Comparison of ENCODE assay signal across 12 cellular contexts in the genomic region with DNA sequence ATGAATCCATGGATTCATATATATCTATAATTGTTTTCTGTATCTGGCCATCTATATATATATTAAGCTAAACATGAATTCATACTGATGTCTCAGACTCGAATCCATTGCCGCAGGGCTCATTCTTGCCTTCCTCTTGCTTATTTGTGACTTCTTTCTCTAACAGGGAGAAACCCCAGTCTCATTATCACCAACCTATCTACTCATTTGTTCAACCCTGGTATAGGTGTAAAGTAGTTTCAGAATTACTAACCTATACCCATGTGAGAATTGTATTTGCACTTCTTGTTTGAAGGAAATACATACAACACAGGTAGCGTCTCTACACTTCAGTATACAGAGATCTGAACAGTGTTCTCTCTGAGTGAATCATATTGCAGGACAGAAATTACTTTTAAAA.
A peak's percentile ranks its signal among the peaks of the same experiment; 100 is the strongest.
DNase-seq lines count a peak whose midpoint lies in the region; ATAC-seq and TF ChIP-seq lines count a peak whose summit lies in the region.
"Had no signal": no experiment of that assay in that cellular context is flagged by ENCODE, and none has a peak within 500 bp of the region (broad histone marks: within the 10 kb centered on the region; RNA-seq: fewer than 3 reads in every experiment).

No MANE protein-coding gene starts in this region.

- DNase-seq in GM19240 (ENCODE audit: insufficient read length, low spot score) = peak; percentile 25
- DNase-seq in activated CD8-positive, alpha-beta T cell treated with anti-CD3 and anti-CD28 coated beads, Interleukin-2, amount 10 ng/mL, durations not matched to agents 7 days and 5 days = no peak
- DNase-seq in Calu3 = no peak
- DNase-seq in NCI-H1105 treated with DMSO at 0.1 percent for 48 hours (lab: John Stamatoyannopoulos, UW) = no peak
- DNase-seq in central memory CD4-positive, alpha-beta T cell = no peak
- DNase-seq: NCI-H1694 treated with DMSO at 0.1 percent for 48 hours; NK-92 treated with Interleukin-12 subunit alpha and Interleukin-12 subunit beta, amount 100 ng/mL, for 24 hours; stimulated activated naive CD4-positive, alpha-beta T cell had no signal

- CTCF ChIA-PET in activated CD8-positive, alpha-beta T cell treated with anti-CD3 and anti-CD28 coated beads, Interleukin-2, amount 10 ng/mL, durations not matched to agents 7 days and 5 days (lab: Charles Lee) = interaction anchor here (0.6 kb wide), 1 partner anchor 15 kb away, joined by 3 read pairs; no protein-coding TSS in a partner anchor
- CTCF ChIA-PET in Calu3 (lab: Charles Lee) = interaction anchor here (0.6 kb wide), 1 partner anchor 218 kb away, joined by 6 read pairs; no protein-coding TSS in a partner anchor

- no peak for TF ChIP-seq CTCF in Calu3 (IDR thresholded peaks at IDR 0.05; ENCODE audit: unreplicated experiment)

- H3K27me3 Mint-ChIP-seq in activated CD8-positive, alpha-beta T cell treated with anti-CD3 and anti-CD28 coated beads, Interleukin-2, amount 10 ng/mL, durations not matched to agents 7 days and 5 days (ENCODE audit: low read depth) = no peaks in the 10 kb centered on the region
- no peaks in the 10 kb centered on the region for H3K27me3 Mint-ChIP-seq in Calu3 (ENCODE audit: unreplicated experiment)

- no TSS peak for BruUV-seq in Calu3 (replicated peaks; lab: Mats Ljungman, UMichigan)

- ATAC-seq in GM18508 (IDR thresholded peaks at IDR 0.05; ENCODE audit: insufficient read depth, unreplicated experiment) (peak; percentile 81), HG02870 (IDR thresholded peaks at IDR 0.05; ENCODE audit: unreplicated experiment) (peak; percentile 89)
- peak; percentile 36 for ATAC-seq in activated CD8-positive, alpha-beta T cell treated with anti-CD3 and anti-CD28 coated beads, Interleukin-2, amount 10 ng/mL, durations not matched to agents 7 days and 5 days
- ATAC-seq: HepG2 had no signal

- H3K4me3 Mint-ChIP-seq in activated CD8-positive, alpha-beta T cell treated with anti-CD3 and anti-CD28 coated beads, Interleukin-2, amount 10 ng/mL, durations not matched to agents 7 days and 5 days = no peak overlapping the region
- no peak overlapping the region for H3K4me3 Mint-ChIP-seq in Calu3 (ENCODE audit: low read depth, unreplicated experiment)

- peaks cover 12% of the 10 kb centered on the region for H3K4me1 Mint-ChIP-seq in activated CD8-positive, alpha-beta T cell treated with anti-CD3 and anti-CD28 coated beads, Interleukin-2, amount 10 ng/mL, durations not matched to agents 7 days and 5 days (ENCODE audit: low read depth)
- H3K4me1 Mint-ChIP-seq in Calu3 (ENCODE audit: low read depth, unreplicated experiment) = no peaks in the 10 kb centered on the region

- intact Hi-C loops in Calu3 (cut with micrococcal nuclease; ENCODE audit: unreplicated experiment) = no loop called here

- H3K9me3 Mint-ChIP-seq in activated CD8-positive, alpha-beta T cell treated with anti-CD3 and anti-CD28 coated beads, Interleukin-2, amount 10 ng/mL, durations not matched to agents 7 days and 5 days (ENCODE audit: insufficient read depth) = no peaks in the 10 kb centered on the region
- no peaks in the 10 kb centered on the region for H3K9me3 Mint-ChIP-seq in Calu3 (ENCODE audit: low read depth, unreplicated experiment)
- H3K9me3 Mint-ChIP-seq: brain had no signal

- peaks cover 52% of the 10 kb centered on the region for H3K36me3 Mint-ChIP-seq in activated CD8-positive, alpha-beta T cell treated with anti-CD3 and anti-CD28 coated beads, Interleukin-2, amount 10 ng/mL, durations not matched to agents 7 days and 5 days (ENCODE audit: low read depth)
- peaks cover 36% of the 10 kb centered on the region for H3K36me3 Mint-ChIP-seq in Calu3 (ENCODE audit: insufficient read depth, unreplicated experiment)

- H3K27ac Mint-ChIP-seq in activated CD8-positive, alpha-beta T cell treated with anti-CD3 and anti-CD28 coated beads, Interleukin-2, amount 10 ng/mL, durations not matched to agents 7 days and 5 days = no peak overlapping the region
- H3K27ac Mint-ChIP-seq in Calu3 (ENCODE audit: unreplicated experiment) = no peak overlapping the region

- POLR2A ChIA-PET in activated CD8-positive, alpha-beta T cell treated with anti-CD3 and anti-CD28 coated beads, Interleukin-2, amount 10 ng/mL, durations not matched to agents 7 days and 5 days (lab: Charles Lee) = no interaction called here

Comparison
In these comparisons a context has a peak if more than half of its experiments do, and no peak if none do; other contexts are left out.
1. ATAC-seq: peak in every context shown above with its lines; median percentile 89 in HG02870; 81 in GM18508; 36 in activated CD8-positive, alpha-beta T cell treated with anti-CD3 and anti-CD28 coated beads, Interleukin-2, amount 10 ng/mL, durations not matched to agents 7 days and 5 days.